8 cellular contexts compared by ENCODE assay signal in genomic region chr20:10670521-10671220, GRCh38. TPM values are rescaled to one million over a fixed set of nuclear protein-coding genes. Genes with fewer than 3 reads are reported as not detected.
DNase-seq lines count a peak whose midpoint lies in the region; ATAC-seq and TF ChIP-seq lines count a peak whose summit lies in the region.

No MANE protein-coding gene starts in this region.

- ATAC-seq in stimulated activated naive B cell treated with anti-CD40 and anti-IgM and Interleukin-4, amounts not matched to agents 10 μg/mL and 1 μg/mL and 100 μg/mL, for 72 hours (replicated peaks): peak; percentile 8 to 19
- no peak for ATAC-seq in stimulated activated naive CD8-positive, alpha-beta T cell treated with anti-CD3 and anti-CD28 coated beads, Interleukin-15, amount 100 ng/mL, for 72 hours

- DNase-seq in GM13977 (ENCODE audit: low spot score) (peak; percentile 80), germinal center (ENCODE audit: low spot score) (peak; percentile 17), OCI-M2 (lab: John Stamatoyannopoulos, UW; ENCODE audit: unreplicated experiment) (no peak)
- peak; percentile 27 for DNase-seq in stimulated activated naive B cell treated with anti-CD40 and anti-IgM and Interleukin-4, amounts not matched to agents 10 μg/mL and 1 μg/mL and 100 μg/mL, for 72 hours
- DNase-seq in stimulated activated naive CD8-positive, alpha-beta T cell treated with anti-CD3 and anti-CD28 coated beads, Interleukin-15, amount 100 ng/mL, for 72 hours: no peak
- no peak for DNase-seq in activated naive CD4-positive, alpha-beta T cell (lab: John Stamatoyannopoulos, UW)

- in situ Hi-C loops in GM13977 (cut with MboI; ENCODE audit: low pct_unique_long_range_greater_than_20kb, low sequenced_read_pairs, unreplicated experiment): no loop called here

- H3K27me3 Mint-ChIP-seq in stimulated activated naive B cell treated with anti-CD40 and anti-IgM and Interleukin-4, amounts not matched to agents 10 μg/mL and 1 μg/mL and 100 μg/mL, for 72 hours: peaks cover 60 to 74% of the 10 kb centered on the region in 2 donors
- H3K27me3 Mint-ChIP-seq in stimulated activated naive CD8-positive, alpha-beta T cell treated with anti-CD3 and anti-CD28 coated beads, Interleukin-15, amount 100 ng/mL, for 72 hours: peaks cover 79% of the 10 kb centered on the region

- H3K36me3 Mint-ChIP-seq in stimulated activated naive B cell treated with anti-CD40 and anti-IgM and Interleukin-4, amounts not matched to agents 10 μg/mL and 1 μg/mL and 100 μg/mL, for 72 hours: no peaks in the 10 kb centered on the region

- TF ChIP-seq CTCF in GM13977 (IDR thresholded peaks at IDR 0.05; ENCODE audit: extremely low read depth, insufficient read depth, missing control alignments) (no peak), HEK293 (tag by site-specific recombination; IDR thresholded peaks at IDR 0.05) (no peak)

- no peaks in the 10 kb centered on the region for H3K9me3 ChIP-seq in HEK293 (ENCODE audit: control insufficient read depth, insufficient read depth, low read depth, low read length)

- peaks cover 0 to 32% of the 10 kb centered on the region in 2 experiments; a peak in 2 of 3 replicates for H3K36me3 ChIP-seq in HEK293 (ENCODE audit: control insufficient read depth in 2 of 2, insufficient read depth in 1 of 2, low read length in 2 of 2)

- H3K27ac Mint-ChIP-seq in stimulated activated naive B cell treated with anti-CD40 and anti-IgM and Interleukin-4, amounts not matched to agents 10 μg/mL and 1 μg/mL and 100 μg/mL, for 72 hours: peak overlapping the region; percentile 68
- H3K27ac Mint-ChIP-seq in stimulated activated naive CD8-positive, alpha-beta T cell treated with anti-CD3 and anti-CD28 coated beads, Interleukin-15, amount 100 ng/mL, for 72 hours: no peak overlapping the region

- peaks cover 0 to 1% of the 10 kb centered on the region in 2 donors for H3K9me3 Mint-ChIP-seq in stimulated activated naive B cell treated with anti-CD40 and anti-IgM and Interleukin-4, amounts not matched to agents 10 μg/mL and 1 μg/mL and 100 μg/mL, for 72 hours
- H3K9me3 Mint-ChIP-seq in stimulated activated naive CD8-positive, alpha-beta T cell treated with anti-CD3 and anti-CD28 coated beads, Interleukin-15, amount 100 ng/mL, for 72 hours: no peaks in the 10 kb centered on the region

- H3K4me1 ChIP-seq in HEK293 (ENCODE audit: control insufficient read depth, insufficient read depth, low read length): peaks cover 31% of the 10 kb centered on the region

- CTCF ChIA-PET in HEK293 (lab: Yijun Ruan, JAX): interaction anchor here (0.8 to 2.1 kb wide), 8 partner anchors 8 to 873 kb away, joined by 3 to 7 read pairs (median 3); no protein-coding TSS in a partner anchor

- peaks cover 31 to 48% of the 10 kb centered on the region in 2 donors for H3K4me1 Mint-ChIP-seq in stimulated activated naive B cell treated with anti-CD40 and anti-IgM and Interleukin-4, amounts not matched to agents 10 μg/mL and 1 μg/mL and 100 μg/mL, for 72 hours
- peaks cover 40% of the 10 kb centered on the region for H3K4me1 Mint-ChIP-seq in stimulated activated naive CD8-positive, alpha-beta T cell treated with anti-CD3 and anti-CD28 coated beads, Interleukin-15, amount 100 ng/mL, for 72 hours

- POLR2A ChIA-PET in HEK293 (lab: Yijun Ruan, JAX): interaction anchor here (0.8 to 1.7 kb wide), 3 partner anchors 9 to 236 kb away, joined by 3 to 6 read pairs (median 3); partner anchors contain the start of gene MKKS

- H3K27ac ChIP-seq in HEK293 (ENCODE audit: extremely low read depth, low read depth, low read length): peak overlapping the region; percentile 99

- H3K4me3 ChIP-seq in HEK293 (ENCODE audit: low read depth, low read length): peak overlapping the region; percentile 82

- peak overlapping the region; percentile 11 to 45 for H3K4me3 Mint-ChIP-seq in stimulated activated naive B cell treated with anti-CD40 and anti-IgM and Interleukin-4, amounts not matched to agents 10 μg/mL and 1 μg/mL and 100 μg/mL, for 72 hours
- H3K4me3 Mint-ChIP-seq in stimulated activated naive CD8-positive, alpha-beta T cell treated with anti-CD3 and anti-CD28 coated beads, Interleukin-15, amount 100 ng/mL, for 72 hours: peak overlapping the region in 1 of 2 donors; percentile 10

TF ChIP-seq in HEK293, 187 proteins besides CTCF, POLR2A, EP300 and RAD21 (continues in another document):
- TF ChIP-seq PRDM6 (tag by site-specific recombination; IDR thresholded peaks at IDR 0.05) (0 out of 2 replicates have a peak, but pooled peaks have one; percentile 10), PRDM1 (tag by site-specific recombination; IDR thresholded peaks at IDR 0.05) (peak; percentile 29; the same call in 1 of the 2 replicates), ZBTB17 (tag by site-specific recombination; IDR thresholded peaks at IDR 0.05) (peak; percentile 31; the same call in 1 of the 2 replicates), ZBTB44 (tag by site-specific recombination; IDR thresholded peaks at IDR 0.05) (no peak), ZIC2 (tag by site-specific recombination; IDR thresholded peaks at IDR 0.05) (no peak), ZNF341 (tag by site-specific recombination; IDR thresholded peaks at IDR 0.05; ENCODE audit: low read depth) (peak; percentile 48; the same call in 1 of the 2 replicates), ZNF600 (tag by site-specific recombination; IDR thresholded peaks at IDR 0.05) (peak; percentile 26; the same call in 1 of the 2 replicates), ZFHX2 (tag by site-specific recombination; conservative IDR thresholded peaks at IDR 0.05) (0 out of 2 replicates have a peak, but pooled peaks have one; percentile 27)

TF ChIP-seq in PFSK-1, 5 proteins besides CTCF, POLR2A, EP300 and RAD21:
- TF ChIP-seq FOXP2 (optimal IDR thresholded peaks at IDR 0.05; ENCODE audit: borderline replicate concordance, extremely low read depth, extremely low read length, insufficient read depth): no peak
- TF ChIP-seq SIN3A (IDR thresholded peaks at IDR 0.05; ENCODE audit: borderline replicate concordance, insufficient read depth, low read length): peak; percentile 80; the same call in 1 of the 2 replicates
- peak; percentile 22; the same call in 1 of the 2 replicates for TF ChIP-seq POLR2AphosphoS5 (IDR thresholded peaks at IDR 0.05; ENCODE audit: low read depth, low read length)
TF ChIP-seq in PFSK-1: peak in this region for 2.

RNA-seq across cellular contexts. Expression of gene JAG1, which starts 3.1 kb away (rescaled TPM):
- polyA plus RNA-seq in PFSK-1 (2012; ENCODE audit: insufficient read length, low read depth): 28.3 TPM

Comparison
In these comparisons a context has a peak if more than half of its experiments do, and no peak if none do; other contexts are left out.
1. DNase-seq: peak in GM13977 (single experiment), germinal center (single experiment) and stimulated activated naive B cell treated with anti-CD40 and anti-IgM and Interleukin-4, amounts not matched to agents 10 μg/mL and 1 μg/mL and 100 μg/mL, for 72 hours (single experiment); none in stimulated activated naive CD8-positive, alpha-beta T cell treated with anti-CD3 and anti-CD28 coated beads, Interleukin-15, amount 100 ng/mL, for 72 hours (0 of 2), activated naive CD4-positive, alpha-beta T cell (0 of 4) and OCI-M2 (single experiment).